Comparison of ENCODE assay signal across 13 cellular contexts in genomic region chr21:46116846-46117585, GRCh38. TPM values are rescaled to one million over a fixed set of nuclear protein-coding genes. Genes with fewer than 3 reads are reported as not detected.
DNase-seq lines count a peak whose midpoint lies in the region; ATAC-seq and TF ChIP-seq lines count a peak whose summit lies in the region.
"Had no signal": no experiment of that assay in that cellular context is flagged by ENCODE, and none has a peak within 500 bp of the region (broad histone marks: within the 10 kb centered on the region; RNA-seq: fewer than 3 reads in every experiment).

No MANE protein-coding gene starts in this region.

- no peak overlapping the region for H3K27ac Mint-ChIP-seq in CD14-positive monocyte
- H3K27ac Mint-ChIP-seq in activated CD4-positive, alpha-beta memory T cell treated with anti-CD3 and anti-CD28 coated beads for 36 hours = no peak overlapping the region
- H3K27ac Mint-ChIP-seq: nephron, T-cell had no signal

- no peaks in the 10 kb centered on the region for H3K36me3 Mint-ChIP-seq in CD14-positive monocyte
- no peaks in the 10 kb centered on the region for H3K36me3 Mint-ChIP-seq in activated CD4-positive, alpha-beta memory T cell treated with anti-CD3 and anti-CD28 coated beads for 36 hours

- no peak overlapping the region for H3K4me3 ChIP-seq in LNCaP clone FGC (ENCODE audit: low read depth, low read length)
- H3K4me3 ChIP-seq in ovary = no peak overlapping the region

- H3K27me3 Mint-ChIP-seq in CD14-positive monocyte (ENCODE audit: low read depth in 3 of 3) = peaks cover 0 to 3% (median 2%) of the 10 kb centered on the region in 3 donors
- H3K27me3 Mint-ChIP-seq in activated CD4-positive, alpha-beta memory T cell treated with anti-CD3 and anti-CD28 coated beads for 36 hours = no peaks in the 10 kb centered on the region
- H3K27me3 Mint-ChIP-seq: T-cell had no signal

- H3K36me3 ChIP-seq in ovary = no peaks in the 10 kb centered on the region

- no peak for TF ChIP-seq POLR2A in ovary (IDR thresholded peaks at IDR 0.05)

- no peaks in the 10 kb centered on the region for H3K4me1 Mint-ChIP-seq in CD14-positive monocyte
- H3K4me1 Mint-ChIP-seq in activated CD4-positive, alpha-beta memory T cell treated with anti-CD3 and anti-CD28 coated beads for 36 hours (ENCODE audit: low read depth) = no peaks in the 10 kb centered on the region
- H3K4me1 Mint-ChIP-seq: nephron, T-cell had no signal

- intact Hi-C loops in CD14-positive monocyte (cut with micrococcal nuclease) = no loop called here
- intact Hi-C loops in ovary (cut with DNase I) = no loop called here
- intact Hi-C loops in activated CD4-positive, alpha-beta memory T cell treated with anti-CD3 and anti-CD28 coated beads for 36 hours (cut with micrococcal nuclease) = no loop called here

- H3K27ac ChIP-seq in ovary = no peak overlapping the region

- no peaks in the 10 kb centered on the region for H3K27me3 ChIP-seq in ovary

- H3K9me3 ChIP-seq in ovary = no peaks in the 10 kb centered on the region

- no peaks in the 10 kb centered on the region for H3K4me1 ChIP-seq in ovary (ENCODE audit: insufficient read depth)

- H3K9me3 Mint-ChIP-seq in CD14-positive monocyte = peaks cover 0 to 20% (median 9%) of the 10 kb centered on the region in 7 donors
- no peaks in the 10 kb centered on the region for H3K9me3 Mint-ChIP-seq in activated CD4-positive, alpha-beta memory T cell treated with anti-CD3 and anti-CD28 coated beads for 36 hours
- H3K9me3 Mint-ChIP-seq: nephron, T-cell had no signal

- POLR2A ChIA-PET in activated CD4-positive, alpha-beta memory T cell treated with anti-CD3 and anti-CD28 coated beads for 36 hours (lab: Charles Lee) = no interaction called here

- CTCF ChIA-PET in activated CD4-positive, alpha-beta memory T cell treated with anti-CD3 and anti-CD28 coated beads for 36 hours (lab: Charles Lee) = no interaction called here

- TF ChIP-seq CTCF in CD14-positive monocyte (IDR thresholded peaks at IDR 0.05) = no peak
- TF ChIP-seq CTCF in LNCaP clone FGC (IDR thresholded peaks at IDR 0.05; ENCODE audit: control insufficient read depth, extremely low read depth, insufficient read depth) = no peak
- TF ChIP-seq CTCF in ovary (IDR thresholded peaks at IDR 0.05) = no peak

- no peak overlapping the region for H3K4me3 Mint-ChIP-seq in CD14-positive monocyte
- H3K4me3 Mint-ChIP-seq in activated CD4-positive, alpha-beta memory T cell treated with anti-CD3 and anti-CD28 coated beads for 36 hours = no peak overlapping the region
- H3K4me3 Mint-ChIP-seq: nephron, T-cell had no signal

- TF ChIP-seq EP300 in ovary (IDR thresholded peaks at IDR 0.05) = no peak

- no peak for ATAC-seq in GM21717 (IDR thresholded peaks at IDR 0.05; ENCODE audit: unreplicated experiment)
- ATAC-seq: T-cell had no signal

- DNase-seq in CD14-positive monocyte (ENCODE audit: low spot score) (peak; percentile 37), LNCaP clone FGC (ENCODE audit: low read depth) (peak; percentile 3), fibroblast of peridontal ligament (ENCODE audit: extremely low read depth) (peak; percentile 47), ovary (peak; percentile 9 to 32 (median 21)), NCI-H1417 treated with DMSO at 0.1 percent for 48 hours (lab: John Stamatoyannopoulos, UW) (no peak), NCI-H1930 (lab: John Stamatoyannopoulos, UW) (no peak)
- DNase-seq in activated CD4-positive, alpha-beta memory T cell treated with anti-CD3 and anti-CD28 coated beads for 36 hours = no peak
- DNase-seq: DMS 273 treated with DMSO at 0.1 percent for 48 hours; NCI-H526; stimulated activated CD4-positive, alpha-beta T cell treated with anti-CD3 and anti-CD28 coated beads, Interleukin-4, amount 100 ng/mL, for 1 hour had no signal

- WGBS in ovary, 3 donors = 73 to 79% (median 73%) methylated on average over 21 of the region's 21 CpGs

RNA-seq across cellular contexts. Expression of gene COL6A2, which starts 19.1 kb away (rescaled TPM):
- polyA plus RNA-seq in CD14-positive monocyte (not detected), ovary (100 to 1,000 TPM in 1 of 2 donors, 10 to 100 TPM in 1; 50.9 to 818 TPM)
- 1,000 to 10,000 TPM in 1 of 7 donors, 100 to 1,000 TPM in 6; 222 to 1,092 (median 831) TPM for total RNA-seq in ovary
- total RNA-seq in activated CD4-positive, alpha-beta memory T cell treated with anti-CD3 and anti-CD28 coated beads for 36 hours = 1 to 10 TPM; 4.3 to 4.8 TPM

RNA-seq across cellular contexts. Expression of gene FTCD, which starts 38.4 kb away (rescaled TPM):
- not detected for polyA plus RNA-seq in CD14-positive monocyte
- total RNA-seq in ovary = 1 to 10 TPM in 5 of 7 donors, under 1 TPM in 2; 0.83 to 7.5 (median 3.8) TPM
- polyA plus RNA-seq in ovary = 1 to 10 TPM in 1 of 2 donors, not detected in 1; 3.5 TPM
- under 1 TPM in 1 of 2 experiments, not detected in 1; 0.22 TPM for total RNA-seq in activated CD4-positive, alpha-beta memory T cell treated with anti-CD3 and anti-CD28 coated beads for 36 hours

Comparison
In these comparisons a context has a peak if more than half of its experiments do, and no peak if none do; other contexts are left out.
1. DNase-seq: peak in CD14-positive monocyte (single experiment), LNCaP clone FGC (single experiment), fibroblast of peridontal ligament (single experiment) and ovary (5 of 5); none in NCI-H1417 treated with DMSO at 0.1 percent for 48 hours (single experiment), NCI-H1930 (0 of 2) and activated CD4-positive, alpha-beta memory T cell treated with anti-CD3 and anti-CD28 coated beads for 36 hours (single experiment).
2. RNA of gene COL6A2, which starts 19.1 kb away (total RNA-seq): 222 to 1,092 TPM in ovary; 4.3 to 4.8 TPM in activated CD4-positive, alpha-beta memory T cell treated with anti-CD3 and anti-CD28 coated beads for 36 hours; every median in the first group is over 10 times any median in the second.